In genomic region chr10:74525885-74526284, GRCh38 we compare ENCODE assay signal across 21 cellular contexts.
A peak's percentile ranks its signal among the peaks of the same experiment; 100 is the strongest.
DNase-seq lines count a peak whose midpoint lies in the region; ATAC-seq and FAIRE-seq lines count a peak whose summit lies in the region.
"Had no signal": no experiment of that assay in that cellular context is flagged by ENCODE, and none has a peak within 500 bp of the region (broad histone marks: within the 10 kb centered on the region; RNA-seq: fewer than 3 reads in every experiment).

No MANE protein-coding gene starts in this region.

- H3K27me3 Mint-ChIP-seq in naive thymus-derived CD4-positive, alpha-beta T cell = no peaks in the 10 kb centered on the region
- H3K27me3 Mint-ChIP-seq: B cell; CD4-positive, alpha-beta T cell; CD8-positive, alpha-beta memory T cell had no signal

- no peak overlapping the region for H3K4me3 Mint-ChIP-seq in naive thymus-derived CD4-positive, alpha-beta T cell
- H3K4me3 Mint-ChIP-seq: B cell; CD14-positive monocyte; CD4-positive, alpha-beta T cell; CD8-positive, alpha-beta memory T cell; HFFc6 had no signal

- no peaks in the 10 kb centered on the region for H3K27me3 ChIP-seq in naive thymus-derived CD4-positive, alpha-beta T cell (ENCODE audit: control insufficient read depth in 2 of 2, insufficient read depth in 2 of 2, low read length in 2 of 2)
- H3K27me3 ChIP-seq: BLaER1 treated with 17β-estradiol and CSF1 and Interleukin-3, amounts not matched to agents 10 nM and 100 nM had no signal

- no peaks in the 10 kb centered on the region for H3K36me3 ChIP-seq in naive thymus-derived CD4-positive, alpha-beta T cell (ENCODE audit: control insufficient read depth in 2 of 3, insufficient read depth in 3 of 3, low read length in 3 of 3)
- H3K36me3 ChIP-seq: HAP-1 had no signal

- CTCF ChIA-PET in naive thymus-derived CD4-positive, alpha-beta T cell (lab: Charles Lee) = no interaction called here

- no peak for ATAC-seq in HG02870 (IDR thresholded peaks at IDR 0.05; ENCODE audit: unreplicated experiment)
- no peak for ATAC-seq in naive thymus-derived CD4-positive, alpha-beta T cell

- H3K27ac ChIP-seq in naive thymus-derived CD4-positive, alpha-beta T cell (ENCODE audit: low read depth, low read length) = no peak overlapping the region
- H3K27ac ChIP-seq: BLaER1 treated with 17β-estradiol and CSF1 and Interleukin-3, amounts not matched to agents 10 nM and 100 nM had no signal

- peaks cover 0 to 2% (median 0%) of the 10 kb centered on the region in 11 donors for H3K9me3 Mint-ChIP-seq in naive thymus-derived CD4-positive, alpha-beta T cell
- H3K9me3 Mint-ChIP-seq: CD4-positive, alpha-beta T cell; CD8-positive, alpha-beta memory T cell; HFFc6 had no signal

- FAIRE-seq in G401.6 (lab: Jason Lieb, UNC) = peak; percentile 54
- peak; percentile 12 for FAIRE-seq in RCC 7860 (lab: Jason Lieb, UNC)
- FAIRE-seq in colon (lab: Jason Lieb, UNC) = peak; percentile 69
- FAIRE-seq: D721Med, GM12891, GM18507 had no signal

- peaks cover 0 to 3% (median 0%) of the 10 kb centered on the region in 7 donors for H3K4me1 Mint-ChIP-seq in naive thymus-derived CD4-positive, alpha-beta T cell
- H3K4me1 Mint-ChIP-seq: B cell had no signal

- no peaks in the 10 kb centered on the region for H3K4me1 ChIP-seq in naive thymus-derived CD4-positive, alpha-beta T cell (ENCODE audit: control insufficient read depth in 2 of 2, insufficient read depth in 2 of 2, low read length in 2 of 2)

- H3K4me3 ChIP-seq in naive thymus-derived CD4-positive, alpha-beta T cell (ENCODE audit: low read length) = no peak overlapping the region
- H3K4me3 ChIP-seq: BLaER1 treated with 17β-estradiol and CSF1 and Interleukin-3, amounts not matched to agents 10 nM and 100 nM; HAP-1 had no signal

- POLR2A ChIA-PET in naive thymus-derived CD4-positive, alpha-beta T cell (lab: Charles Lee) = no interaction called here

- DNase-seq in RCC 7860 (ENCODE audit: low spot score) (no peak), NCI-H345 treated with DMSO at 0.1 percent for 48 hours (lab: John Stamatoyannopoulos, UW; ENCODE audit: unreplicated experiment) (no peak)
- DNase-seq in naive thymus-derived CD4-positive, alpha-beta T cell = no peak
- DNase-seq: CD4-positive, alpha-beta T cell; CD8-positive, alpha-beta memory T cell; DMS 273 treated with DMSO at 0.1 percent for 48 hours; DMS79; EL; GF-D8; GOT3; HFFc6 had no signal

- peaks cover 0 to 42% (median 21%) of the 10 kb centered on the region in 5 donors for H3K36me3 Mint-ChIP-seq in naive thymus-derived CD4-positive, alpha-beta T cell

- H3K27ac Mint-ChIP-seq in naive thymus-derived CD4-positive, alpha-beta T cell = no peak overlapping the region
- H3K27ac Mint-ChIP-seq: B cell; CD14-positive monocyte; CD4-positive, alpha-beta T cell; CD8-positive, alpha-beta memory T cell; HFFc6 had no signal

- no peaks in the 10 kb centered on the region for H3K9me3 ChIP-seq in naive thymus-derived CD4-positive, alpha-beta T cell (ENCODE audit: control insufficient read depth in 2 of 3, low read length in 3 of 3)
- H3K9me3 ChIP-seq: BLaER1 treated with 17β-estradiol and CSF1 and Interleukin-3, amounts not matched to agents 10 nM and 100 nM; HAP-1 had no signal

- intact Hi-C loops in naive thymus-derived CD4-positive, alpha-beta T cell (cut with micrococcal nuclease) = no loop called here
